In the genomic region with DNA sequence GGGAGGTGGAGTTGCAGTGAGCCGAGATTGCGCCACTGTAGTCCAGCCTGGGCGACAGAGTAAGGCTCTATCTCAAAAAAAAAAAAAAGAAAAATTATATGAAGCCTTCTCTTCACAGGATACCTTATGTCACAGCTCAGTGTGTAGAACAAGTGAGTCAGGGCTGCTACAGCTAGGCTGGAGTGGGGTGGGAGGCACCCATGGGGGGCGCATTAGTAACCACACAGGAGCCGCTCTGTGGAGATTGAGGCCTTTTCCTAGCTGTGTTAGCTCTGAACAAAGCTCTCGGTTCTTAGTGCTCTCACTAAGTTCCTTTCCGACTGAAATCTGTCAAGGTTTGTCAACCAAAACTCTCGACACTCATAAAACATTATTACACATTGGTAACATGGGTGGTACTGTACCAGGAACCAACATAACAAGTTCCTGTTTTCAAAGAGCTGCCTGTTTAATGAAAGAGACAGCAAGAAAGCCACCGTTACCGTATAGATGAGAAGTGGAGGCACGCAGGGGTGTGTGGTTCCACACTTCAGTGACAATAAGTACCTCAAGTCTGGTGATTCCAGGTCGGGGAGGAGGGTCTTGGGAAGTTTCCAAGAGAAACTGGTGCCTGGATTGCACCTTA, we compare ENCODE assay signal across 1 cellular context.
TF ChIP-seq lines count a peak whose summit lies in the region.

No MANE protein-coding gene starts in this region.

TF ChIP-seq in K562, 482 proteins besides CTCF, POLR2A, EP300 and RAD21:
- TF ChIP-seq DMBX1 (CRISPR knock-in tag; IDR thresholded peaks at IDR 0.05; ENCODE audit: borderline replicate concordance) (no peak), OTX1 (CRISPR knock-in tag; IDR thresholded peaks at IDR 0.05) (no peak)
